In the genomic region with DNA sequence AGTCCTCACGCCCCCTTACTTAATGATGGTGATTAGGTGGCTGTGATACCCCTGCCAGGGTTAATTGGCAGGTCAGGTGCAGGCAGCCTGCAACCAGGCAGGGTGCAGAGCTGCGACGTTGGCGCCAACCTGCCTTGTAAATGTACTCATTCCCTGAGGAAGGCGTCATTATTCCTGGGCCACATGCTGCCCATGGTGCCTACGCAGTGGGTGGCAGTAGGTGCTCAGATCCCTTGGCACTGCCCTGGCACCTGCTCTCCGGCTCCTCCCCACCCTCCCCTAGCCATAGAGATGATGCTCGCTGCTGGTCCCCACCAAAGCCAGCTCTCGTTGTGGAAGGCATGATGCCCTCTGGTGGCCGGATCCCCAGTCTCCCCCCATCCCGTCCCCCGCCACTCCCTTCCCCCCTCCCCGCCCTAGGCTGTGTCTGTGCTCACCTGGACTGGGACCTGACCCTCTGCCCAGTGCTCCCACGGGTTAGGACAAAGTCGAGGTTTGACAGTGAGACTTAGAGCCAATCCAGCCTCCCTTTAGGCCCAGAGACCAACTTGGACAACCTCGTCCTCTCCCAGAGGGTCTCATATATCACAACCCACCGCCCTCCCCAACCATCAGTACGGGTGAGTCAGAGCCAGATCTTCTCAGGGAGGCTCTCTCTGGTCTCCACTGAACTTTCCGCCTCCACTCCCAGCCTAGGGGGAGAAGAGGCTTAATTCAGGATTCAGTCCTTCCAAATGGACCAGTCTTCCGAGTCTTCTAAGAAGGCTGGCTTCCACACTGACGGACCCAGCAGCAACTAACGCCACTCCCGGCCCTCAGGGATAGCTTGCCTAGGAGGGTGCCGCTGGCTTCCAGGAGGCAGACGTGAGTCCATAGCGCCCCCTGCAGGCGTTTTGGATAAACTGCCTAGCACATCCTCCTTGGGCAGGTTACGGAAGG, we compare ENCODE assay signal across 8 cellular contexts. TPM values are rescaled to one million over a fixed set of nuclear protein-coding genes. Genes with fewer than 3 reads are reported as not detected.
DNase-seq lines count a peak whose midpoint lies in the region; ATAC-seq and TF ChIP-seq lines count a peak whose summit lies in the region.

No MANE protein-coding gene starts in this region.

- ATAC-seq in HG03139 (IDR thresholded peaks at IDR 0.05; ENCODE audit: unreplicated experiment) (peak; percentile 47), GM18870 (IDR thresholded peaks at IDR 0.05; ENCODE audit: unreplicated experiment) (no peak)

- POLR2A ChIA-PET in Caco-2 (lab: Charles Lee): interaction anchor here (1.2 to 1.5 kb wide), 2 partner anchors 42 to 76 kb away, joined by 3 to 6 read pairs; no protein-coding TSS in a partner anchor

- H3K27ac Mint-ChIP-seq in Caco-2 (ENCODE audit: unreplicated experiment) (peak overlapping the region; percentile 24), chondrocyte (ENCODE audit: unreplicated experiment) (peak overlapping the region; percentile 4)

- H3K27me3 Mint-ChIP-seq in Caco-2 (ENCODE audit: insufficient read depth, unreplicated experiment): no peaks in the 10 kb centered on the region
- no peaks in the 10 kb centered on the region for H3K27me3 Mint-ChIP-seq in chondrocyte (ENCODE audit: low read depth)

- H3K4me3 Mint-ChIP-seq in Caco-2 (ENCODE audit: unreplicated experiment) (peak overlapping the region; percentile 66), chondrocyte (ENCODE audit: unreplicated experiment) (peak overlapping the region; percentile 51)

- peak overlapping the region; percentile 23 for H3K4me3 ChIP-seq in Caco-2 (ENCODE audit: low read depth, low read length)
- H3K4me3 ChIP-seq in kidney epithelial cell (ENCODE audit: low read depth, low read length): no peak overlapping the region

- TF ChIP-seq CTCF in Caco-2 (IDR thresholded peaks at IDR 0.05; ENCODE audit: insufficient read depth in 1 of 2, low read depth in 1 of 2, low read length in 1 of 2, severe bottlenecking in 1 of 2, unreplicated experiment in 1 of 2) (peak; percentile 79 to 93), chondrocyte (IDR thresholded peaks at IDR 0.05) (peak; percentile 84), kidney epithelial cell (IDR thresholded peaks at IDR 0.05; ENCODE audit: insufficient read depth, low read length, poor library complexity, severe bottlenecking) (peak; percentile 91)

- H3K9me3 Mint-ChIP-seq in Caco-2 (ENCODE audit: unreplicated experiment) (no peaks in the 10 kb centered on the region), chondrocyte (ENCODE audit: low read depth) (no peaks in the 10 kb centered on the region)

- no peaks in the 10 kb centered on the region for H3K4me1 Mint-ChIP-seq in Caco-2 (ENCODE audit: low read depth, unreplicated experiment)
- peaks cover 23% of the 10 kb centered on the region for H3K4me1 Mint-ChIP-seq in chondrocyte (ENCODE audit: low read depth)

- H3K36me3 Mint-ChIP-seq in Caco-2 (ENCODE audit: insufficient read depth, unreplicated experiment) (peaks cover 17% of the 10 kb centered on the region), chondrocyte (ENCODE audit: low read depth) (peaks cover 13% of the 10 kb centered on the region)

- no peaks in the 10 kb centered on the region for H3K9me3 ChIP-seq in Caco-2

- DNase-seq in Caco-2: peak; percentile 86 to 89
- peak; percentile 92 for DNase-seq in NCI-H510A treated with DMSO at 0.1 percent for 48 hours (lab: John Stamatoyannopoulos, UW)
- DNase-seq in activated CD4-positive, alpha-beta T cell treated with anti-CD3 and anti-CD28 coated beads for 24 hours (ENCODE audit: low read depth in 2 of 2): peak; percentile 85 to 89
- no peak for DNase-seq in chondrocyte (ENCODE audit: low spot score)
- DNase-seq in kidney epithelial cell (ENCODE audit: low read depth): peak; percentile 47
- DNase-seq in stimulated activated CD4-positive, alpha-beta T cell treated with anti-CD3 and anti-CD28 coated beads, Interleukin-1b, Interleukin-23, amount 100 ng/mL, for 1 hour (ENCODE audit: low read depth in 2 of 2): peak; percentile 65 to 76

- no TSS peak for BruUV-seq in Caco-2 (replicated peaks; lab: Mats Ljungman, UMichigan)

- CTCF ChIA-PET in Caco-2 (lab: Charles Lee): interaction anchor here (0.5 to 3.2 kb wide), 27 partner anchors 10 to 135 kb away, joined by 3 to 147 read pairs (median 5); a partner anchor contains a TSS

- intact Hi-C loops in Caco-2 (cut with micrococcal nuclease; ENCODE audit: unreplicated experiment): loop anchor here (1.0 to 2.0 kb wide), 3 partner anchors 33 to 73 kb away; a partner anchor contains a TSS

- peaks cover 10% of the 10 kb centered on the region; the same call in 1 of the 2 replicates for H3K4me1 ChIP-seq in Caco-2

- no peaks in the 10 kb centered on the region for H3K36me3 ChIP-seq in Caco-2 (ENCODE audit: control insufficient read depth, insufficient read depth, low read length)
- H3K36me3 ChIP-seq in kidney epithelial cell (ENCODE audit: control insufficient read depth, insufficient read depth, low read length): no peaks in the 10 kb centered on the region

- H3K27me3 ChIP-seq in Caco-2 (replicated peaks; ENCODE audit: control insufficient read depth, insufficient read depth, low read length) (no peaks in the 10 kb centered on the region), kidney epithelial cell (ENCODE audit: control insufficient read depth, insufficient read depth, low read length) (peaks cover 8% of the 10 kb centered on the region)

RNA-seq across cellular contexts. Expression of a gene that starts 5.7 kb away (rescaled TPM):
- total RNA-seq in Caco-2 (2022) (215 and 219 TPM in 2 replicates), chondrocyte (159 to 202 TPM (median 174 TPM) in 3 replicates), kidney epithelial cell (207 and 241 TPM in 2 replicates)

RNA-seq across cellular contexts. Expression of a gene that starts 6.2 kb away (rescaled TPM):
- total RNA-seq in Caco-2 (2022) (0.11 TPM in 1 of 2 replicates, not detected in the other), chondrocyte (9.6 to 10.7 TPM (median 9.7 TPM) in 3 replicates), kidney epithelial cell (7.1 and 9.1 TPM in 2 replicates)

RNA-seq across cellular contexts. Expression of a gene that starts 27.1 kb away (rescaled TPM):
- total RNA-seq in Caco-2 (2022) (27.8 and 30.7 TPM in 2 replicates), chondrocyte (41.3 to 73.3 TPM (median 48.9 TPM) in 3 replicates), kidney epithelial cell (36.4 and 74.9 TPM in 2 replicates)

RNA-seq across cellular contexts. Expression of a gene that starts 31.8 kb away (rescaled TPM):
- total RNA-seq in Caco-2 (2022): 38.4 and 43.6 TPM in 2 replicates
- total RNA-seq in chondrocyte: 34.0 to 40.3 TPM (median 37.9 TPM) in 3 replicates
- total RNA-seq in kidney epithelial cell: 26.6 and 28.7 TPM in 2 replicates

RNA-seq across cellular contexts. Expression of a gene that starts 39.8 kb away (rescaled TPM):
- total RNA-seq in Caco-2 (2022) (42.5 and 47.9 TPM in 2 replicates), chondrocyte (10.9 to 27.6 TPM (median 12.6 TPM) in 3 replicates), kidney epithelial cell (126 and 166 TPM in 2 replicates)
